10 cellular contexts compared by ENCODE assay signal in the genomic region with DNA sequence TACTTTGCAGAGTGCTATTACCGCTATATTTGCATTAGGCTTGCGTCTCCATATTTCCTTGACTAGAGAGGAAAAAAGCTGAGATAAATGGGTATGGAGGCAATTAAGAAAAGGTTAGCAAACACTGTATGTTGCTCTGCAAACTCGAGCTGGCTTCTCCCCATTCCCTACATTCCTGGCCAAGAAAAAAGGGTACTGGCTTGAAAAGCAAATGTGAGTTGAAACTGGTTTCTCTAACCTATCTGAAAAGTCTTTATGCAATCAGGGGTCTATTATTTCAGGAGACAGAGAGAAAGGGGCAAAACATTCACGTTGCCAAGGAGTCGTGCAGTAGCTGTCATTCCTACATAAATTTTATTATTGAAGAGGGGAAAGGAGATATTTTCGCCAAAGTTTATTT. TPM values are rescaled to one million over a fixed set of nuclear protein-coding genes. Genes with fewer than 3 reads are reported as not detected.
DNase-seq lines count a peak whose midpoint lies in the region; ATAC-seq and TF ChIP-seq lines count a peak whose summit lies in the region.
"Had no signal": no experiment of that assay in that cellular context is flagged by ENCODE, and none has a peak within 500 bp of the region (broad histone marks: within the 10 kb centered on the region; RNA-seq: fewer than 3 reads in every experiment).

No MANE protein-coding gene starts in this region.

- DNase-seq in heart left ventricle (no peak), cardiac septum (ENCODE audit: low spot score) (no peak), fibroblast of gingiva (ENCODE audit: low read depth) (peak; percentile 36), vagina (ENCODE audit: extremely low spot score in 2 of 2) (no peak), NCI-H526 treated with DMSO at 0.1 percent for 48 hours (lab: John Stamatoyannopoulos, UW) (no peak), HT-29 (ENCODE audit: low spot score) (no peak)
- DNase-seq in stimulated activated CD4-positive, alpha-beta T cell treated with anti-CD3 and anti-CD28 coated beads, Interleukin-4, amount 100 ng/mL, for 24 hours: no peak
- DNase-seq: naive thymus-derived CD4-positive, alpha-beta T cell had no signal

- peaks cover 27% of the 10 kb centered on the region for H3K27me3 Mint-ChIP-seq in nephron (ENCODE audit: low read depth)

- H3K27ac ChIP-seq in heart left ventricle (peak overlapping the region; percentile 57 to 89 (median 82)), vagina (peak overlapping the region; percentile 85)

- peaks cover 4% of the 10 kb centered on the region for H3K36me3 Mint-ChIP-seq in nephron (ENCODE audit: low read depth)

- 6 to 19% (median 14%) methylated on average over 6 of the region's 6 CpGs for WGBS in heart left ventricle, 4 donors

- TF ChIP-seq CTCF in heart left ventricle (IDR thresholded peaks at IDR 0.05): no peak
- TF ChIP-seq CTCF in nephron (IDR thresholded peaks at IDR 0.05; ENCODE audit: unreplicated experiment in 3 of 3): no peak
- no peak for TF ChIP-seq CTCF in vagina (IDR thresholded peaks at IDR 0.05)

- no peak for TF ChIP-seq POLR2A in heart left ventricle (IDR thresholded peaks at IDR 0.05)
- no peak for TF ChIP-seq POLR2A in vagina (IDR thresholded peaks at IDR 0.05)

- H3K9me3 ChIP-seq in heart left ventricle (no peaks in the 10 kb centered on the region), vagina (no peaks in the 10 kb centered on the region)

- H3K9me3 Mint-ChIP-seq in nephron: no peaks in the 10 kb centered on the region
- H3K9me3 Mint-ChIP-seq: activated T-helper 2 cell treated with anti-CD3 and anti-CD28 coated beads, Interferon-gamma antibody, Interleukin-2, Interleukin-4, amounts not matched to agents 10 μg/mL and 5 μg/mL and 100 μg/mL, durations not matched to agents 14 hours and 24 hours and 36 hours had no signal

- H3K27ac Mint-ChIP-seq in nephron: peak overlapping the region; percentile 73 to 87 (median 79)
- H3K27ac Mint-ChIP-seq: activated T-helper 2 cell treated with anti-CD3 and anti-CD28 coated beads, Interferon-gamma antibody, Interleukin-2, Interleukin-4, amounts not matched to agents 10 μg/mL and 5 μg/mL and 100 μg/mL, durations not matched to agents 14 hours and 24 hours and 36 hours; naive thymus-derived CD4-positive, alpha-beta T cell had no signal

- intact Hi-C loops in heart left ventricle (cut with DNase I) (loop anchor here in 1 of 10 donors (10.0 kb wide), 1 partner anchor 70 kb away; no protein-coding TSS in a partner anchor), cardiac septum (cut with DNase I) (no loop called here), vagina (cut with DNase I) (no loop called here)

- H3K4me3 ChIP-seq in heart left ventricle (peak overlapping the region; percentile 26 to 94 (median 68)), vagina (peak overlapping the region; percentile 20 to 54)

- H3K27me3 ChIP-seq in heart left ventricle (peaks cover 0 to 11% (median 0%) of the 10 kb centered on the region in 9 donors), vagina (no peaks in the 10 kb centered on the region)

- ATAC-seq in heart left ventricle: no peak
- ATAC-seq: naive thymus-derived CD4-positive, alpha-beta T cell had no signal

- peaks cover 0 to 29% (median 0%) of the 10 kb centered on the region in 12 donors for H3K4me1 ChIP-seq in heart left ventricle
- no peaks in the 10 kb centered on the region for H3K4me1 ChIP-seq in vagina

- peaks cover 41% of the 10 kb centered on the region for H3K4me1 Mint-ChIP-seq in nephron

- peak overlapping the region; percentile 87 to 92 (median 92) for H3K4me3 Mint-ChIP-seq in nephron

- H3K36me3 ChIP-seq in heart left ventricle: no peaks in the 10 kb centered on the region
- H3K36me3 ChIP-seq in vagina: no peaks in the 10 kb centered on the region

RNA-seq across cellular contexts. Expression of gene TMEM47, which starts 2.1 kb away (rescaled TPM):
- 10 to 100 TPM; 28.8 to 47.5 (median 36.2) TPM for total RNA-seq in heart left ventricle
- 10 to 100 TPM; 14.0 to 25.9 TPM for polyA plus RNA-seq in heart left ventricle
- 32.1 TPM for total RNA-seq in cardiac septum
- total RNA-seq in vagina: 44.7 TPM
- total RNA-seq in HT-29 (2014; rRNA removed; shearing (Covaris generic)): not detected in 2 replicates
- total RNA-seq: activated T-helper 2 cell treated with anti-CD3 and anti-CD28 coated beads, Interferon-gamma antibody, Interleukin-2, Interleukin-4, amounts not matched to agents 10 μg/mL and 5 μg/mL and 100 μg/mL, durations not matched to agents 14 hours and 24 hours and 36 hours; naive thymus-derived CD4-positive, alpha-beta T cell had no signal
- polyA plus RNA-seq: naive thymus-derived CD4-positive, alpha-beta T cell had no signal

Comparison
In these comparisons a context has a peak if more than half of its experiments do, and no peak if none do; other contexts are left out.
1. RNA of gene TMEM47, which starts 2.1 kb away (total RNA-seq): 44.7 TPM in vagina (single experiment), 28.8 to 47.5 TPM in heart left ventricle and 32.1 TPM in cardiac septum (single experiment); not detected in HT-29; every median in the first group is over 10 times any median in the second.